7 cellular contexts compared by ENCODE assay signal in the genomic region with DNA sequence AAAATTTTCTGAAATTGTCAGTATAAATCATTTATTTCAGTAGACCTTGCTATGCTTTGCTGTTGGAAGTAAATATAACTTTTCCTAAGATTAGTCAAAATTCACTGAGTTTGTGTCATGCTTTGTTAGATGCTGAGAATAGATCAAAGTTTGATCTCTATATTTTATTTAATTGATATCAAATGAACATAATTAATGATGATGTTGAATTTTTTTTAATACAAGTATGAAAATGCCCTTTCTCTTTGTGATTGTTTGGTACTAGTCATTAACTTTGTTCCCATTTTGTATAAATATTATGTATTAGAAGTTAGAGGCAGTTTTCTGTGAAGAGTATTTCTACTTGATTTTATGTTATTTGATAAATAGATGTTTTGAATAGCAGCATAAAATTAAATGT.
"Had no signal": no experiment of that assay in that cellular context is flagged by ENCODE, and none has a peak within 500 bp of the region (broad histone marks: within the 10 kb centered on the region; RNA-seq: fewer than 3 reads in every experiment).

No MANE protein-coding gene starts in this region.

- FAIRE-seq: HepG2 had no signal

- H3K36me3 ChIP-seq: HAP-1 had no signal

- DNase-seq: GOT3, H7, HFFc6 had no signal

- ATAC-seq: HCT116, HepG2 had no signal

- H3K27ac ChIP-seq: HL-60 had no signal

- H3K9me3 ChIP-seq: HAP-1 had no signal

- H3K4me3 ChIP-seq: HAP-1 had no signal
